Comparison of ENCODE assay signal across 1 cellular context in genomic region chr1:44489481-44489880, GRCh38.
TF ChIP-seq lines count a peak whose summit lies in the region.

No MANE protein-coding gene starts in this region.

TF ChIP-seq in IMR-90, 13 proteins besides CTCF, POLR2A, EP300 and RAD21:
- TF ChIP-seq USF2 (IDR thresholded peaks at IDR 0.05; ENCODE audit: low read depth, low read length) (no peak), BHLHE40 (IDR thresholded peaks at IDR 0.05; ENCODE audit: low read depth, low read length) (no peak), MAFK (IDR thresholded peaks at IDR 0.05; ENCODE audit: low read depth, low read length) (no peak), CEBPB (IDR thresholded peaks at IDR 0.05; ENCODE audit: low read depth, low read length) (no peak), NFE2L2 (IDR thresholded peaks at IDR 0.05; ENCODE audit: low read depth, low read length) (no peak), FOS (IDR thresholded peaks at IDR 0.05; ENCODE audit: low read depth, low read length) (no peak), ELK1 (IDR thresholded peaks at IDR 0.05; ENCODE audit: borderline replicate concordance, low read depth, low read length) (no peak), RFX5 (IDR thresholded peaks at IDR 0.05; ENCODE audit: low read depth, low read length) (no peak), MXI1 (IDR thresholded peaks at IDR 0.05; ENCODE audit: borderline replicate concordance, low read depth, low read length) (no peak), SMC3 (IDR thresholded peaks at IDR 0.05; ENCODE audit: low read depth, low read length) (no peak), RCOR1 (IDR thresholded peaks at IDR 0.05; ENCODE audit: insufficient replicate concordance, low read length) (no peak), MAZ (IDR thresholded peaks at IDR 0.05; ENCODE audit: borderline replicate concordance, low read depth, low read length) (no peak), CHD1 (IDR thresholded peaks at IDR 0.05; ENCODE audit: low read depth, low read length) (no peak)
